ENCODE assay signal across 1 cellular context in genomic region chr16:30805056-30805369, GRCh38.
TF ChIP-seq lines count a peak whose summit lies in the region.

No MANE protein-coding gene starts in this region.

TF ChIP-seq in K562, 482 proteins besides CTCF, POLR2A, EP300 and RAD21:
- TF ChIP-seq, protein P1, sequence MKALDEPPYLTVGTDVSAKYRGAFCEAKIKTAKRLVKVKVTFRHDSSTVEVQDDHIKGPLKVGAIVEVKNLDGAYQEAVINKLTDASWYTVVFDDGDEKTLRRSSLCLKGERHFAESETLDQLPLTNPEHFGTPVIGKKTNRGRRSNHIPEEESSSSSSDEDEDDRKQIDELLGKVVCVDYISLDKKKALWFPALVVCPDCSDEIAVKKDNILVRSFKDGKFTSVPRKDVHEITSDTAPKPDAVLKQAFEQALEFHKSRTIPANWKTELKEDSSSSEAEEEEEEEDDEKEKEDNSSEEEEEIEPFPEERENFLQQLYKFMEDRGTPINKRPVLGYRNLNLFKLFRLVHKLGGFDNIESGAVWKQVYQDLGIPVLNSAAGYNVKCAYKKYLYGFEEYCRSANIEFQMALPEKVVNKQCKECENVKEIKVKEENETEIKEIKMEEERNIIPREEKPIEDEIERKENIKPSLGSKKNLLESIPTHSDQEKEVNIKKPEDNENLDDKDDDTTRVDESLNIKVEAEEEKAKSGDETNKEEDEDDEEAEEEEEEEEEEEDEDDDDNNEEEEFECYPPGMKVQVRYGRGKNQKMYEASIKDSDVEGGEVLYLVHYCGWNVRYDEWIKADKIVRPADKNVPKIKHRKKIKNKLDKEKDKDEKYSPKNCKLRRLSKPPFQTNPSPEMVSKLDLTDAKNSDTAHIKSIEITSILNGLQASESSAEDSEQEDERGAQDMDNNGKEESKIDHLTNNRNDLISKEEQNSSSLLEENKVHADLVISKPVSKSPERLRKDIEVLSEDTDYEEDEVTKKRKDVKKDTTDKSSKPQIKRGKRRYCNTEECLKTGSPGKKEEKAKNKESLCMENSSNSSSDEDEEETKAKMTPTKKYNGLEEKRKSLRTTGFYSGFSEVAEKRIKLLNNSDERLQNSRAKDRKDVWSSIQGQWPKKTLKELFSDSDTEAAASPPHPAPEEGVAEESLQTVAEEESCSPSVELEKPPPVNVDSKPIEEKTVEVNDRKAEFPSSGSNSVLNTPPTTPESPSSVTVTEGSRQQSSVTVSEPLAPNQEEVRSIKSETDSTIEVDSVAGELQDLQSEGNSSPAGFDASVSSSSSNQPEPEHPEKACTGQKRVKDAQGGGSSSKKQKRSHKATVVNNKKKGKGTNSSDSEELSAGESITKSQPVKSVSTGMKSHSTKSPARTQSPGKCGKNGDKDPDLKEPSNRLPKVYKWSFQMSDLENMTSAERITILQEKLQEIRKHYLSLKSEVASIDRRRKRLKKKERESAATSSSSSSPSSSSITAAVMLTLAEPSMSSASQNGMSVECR (CRISPR knock-in tag; IDR thresholded peaks at IDR 0.05): no peak
- TF ChIP-seq FOXJ2 (tag; IDR thresholded peaks at IDR 0.05) (no peak), EGR1 (conservative IDR thresholded peaks at IDR 0.05) (no peak), KLF10 (CRISPR knock-in tag; IDR thresholded peaks at IDR 0.05) (no peak), RBM25 (IDR thresholded peaks at IDR 0.05; ENCODE audit: low read depth, low read length, severe bottlenecking) (peak; percentile 47), ETV5 (CRISPR knock-in tag; IDR thresholded peaks at IDR 0.05; ENCODE audit: low read depth) (no peak), ZNF79 (CRISPR knock-in tag; IDR thresholded peaks at IDR 0.05; ENCODE audit: low read depth) (no peak), MTF1 (CRISPR knock-in tag; IDR thresholded peaks at IDR 0.05; ENCODE audit: borderline replicate concordance) (no peak), ZNF316 (IDR thresholded peaks at IDR 0.05) (no peak), ZNF507 (tag; conservative IDR thresholded peaks at IDR 0.05) (no peak), PHF21A (IDR thresholded peaks at IDR 0.05; ENCODE audit: borderline replicate concordance, low read depth) (no peak), ZNF24 (IDR thresholded peaks at IDR 0.05) (peak; percentile 79), SIRT6 (IDR thresholded peaks at IDR 0.05; ENCODE audit: low read depth, low read length) (no peak), STAT5B (CRISPR knock-in tag; IDR thresholded peaks at IDR 0.05) (no peak), IRF2 (CRISPR knock-in tag; IDR thresholded peaks at IDR 0.05) (no peak), E2F6 (IDR thresholded peaks at IDR 0.05; ENCODE audit: borderline replicate concordance in 1 of 2, extremely low read depth in 1 of 2, insufficient read depth in 1 of 2, insufficient read length in 1 of 2, low read depth in 1 of 2, low read length in 1 of 2, poor library complexity in 1 of 2, severe bottlenecking in 1 of 2) (peak in 1 of 2 experiments; percentile 9), ATF3 (IDR thresholded peaks at IDR 0.05) (0 out of 2 replicates have a peak, but pooled peaks have one; percentile 29), ATF3 (CRISPR knock-in tag; conservative IDR thresholded peaks at IDR 0.05) (no peak), KDM5B (IDR thresholded peaks at IDR 0.05; ENCODE audit: insufficient replicate concordance, low read depth, low read length) (no peak), KDM1A (IDR thresholded peaks at IDR 0.05) (peak in 1 of 2 experiments; percentile 73; a peak in 1 of 4 replicates), RHOXF2B (CRISPR knock-in tag; conservative IDR thresholded peaks at IDR 0.05) (no peak), HOXB6 (CRISPR knock-in tag; IDR thresholded peaks at IDR 0.05; ENCODE audit: borderline replicate concordance) (no peak), STAT5A (IDR thresholded peaks at IDR 0.05; ENCODE audit: borderline replicate concordance, low read length) (no peak), BRD9 (IDR thresholded peaks at IDR 0.05; ENCODE audit: low read depth, partially characterized antibody) (no peak), CREB3L1 (IDR thresholded peaks at IDR 0.05; ENCODE audit: borderline replicate concordance, low read depth) (no peak), KAT7 (CRISPR knock-in tag; IDR thresholded peaks at IDR 0.05; ENCODE audit: borderline replicate concordance) (no peak), ZBTB7A (IDR thresholded peaks at IDR 0.05; ENCODE audit: borderline replicate concordance, control insufficient read depth, low read depth, low read length) (no peak), HDGF (IDR thresholded peaks at IDR 0.05) (peak; percentile 93; the same call in 1 of the 2 replicates), TAF1 (IDR thresholded peaks at IDR 0.05; ENCODE audit: control insufficient read depth, extremely low read depth, insufficient read depth, low read length, severe bottlenecking) (no peak), ARNT (IDR thresholded peaks at IDR 0.05) (peak in 1 of 2 experiments; percentile 34; a peak in 1 of 4 replicates), MBD1 (CRISPR knock-in tag; IDR thresholded peaks at IDR 0.05) (0 out of 2 replicates have a peak, but pooled peaks have one; percentile 75), ZBTB33 (CRISPR knock-in tag; IDR thresholded peaks at IDR 0.05) (peak; percentile 100), C11orf30 (IDR thresholded peaks at IDR 0.05; ENCODE audit: low read depth) (no peak), SRSF7 (optimal IDR thresholded peaks at IDR 0.05; ENCODE audit: low read depth, low read length) (no peak), BRCA1 (IDR thresholded peaks at IDR 0.05) (no peak), BRCA1 (CRISPR knock-in tag; IDR thresholded peaks at IDR 0.05) (no peak), ZNF282 (CRISPR knock-in tag; IDR thresholded peaks at IDR 0.05) (0 out of 2 replicates have a peak, but pooled peaks have one; percentile 56), ZNF764 (CRISPR knock-in tag; IDR thresholded peaks at IDR 0.05; ENCODE audit: low read depth) (no peak)
- TF ChIP-seq, protein P2, sequence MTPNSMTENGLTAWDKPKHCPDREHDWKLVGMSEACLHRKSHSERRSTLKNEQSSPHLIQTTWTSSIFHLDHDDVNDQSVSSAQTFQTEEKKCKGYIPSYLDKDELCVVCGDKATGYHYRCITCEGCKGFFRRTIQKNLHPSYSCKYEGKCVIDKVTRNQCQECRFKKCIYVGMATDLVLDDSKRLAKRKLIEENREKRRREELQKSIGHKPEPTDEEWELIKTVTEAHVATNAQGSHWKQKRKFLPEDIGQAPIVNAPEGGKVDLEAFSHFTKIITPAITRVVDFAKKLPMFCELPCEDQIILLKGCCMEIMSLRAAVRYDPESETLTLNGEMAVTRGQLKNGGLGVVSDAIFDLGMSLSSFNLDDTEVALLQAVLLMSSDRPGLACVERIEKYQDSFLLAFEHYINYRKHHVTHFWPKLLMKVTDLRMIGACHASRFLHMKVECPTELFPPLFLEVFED (CRISPR knock-in tag; conservative IDR thresholded peaks at IDR 0.05): no peak
- TF ChIP-seq, protein P3, sequence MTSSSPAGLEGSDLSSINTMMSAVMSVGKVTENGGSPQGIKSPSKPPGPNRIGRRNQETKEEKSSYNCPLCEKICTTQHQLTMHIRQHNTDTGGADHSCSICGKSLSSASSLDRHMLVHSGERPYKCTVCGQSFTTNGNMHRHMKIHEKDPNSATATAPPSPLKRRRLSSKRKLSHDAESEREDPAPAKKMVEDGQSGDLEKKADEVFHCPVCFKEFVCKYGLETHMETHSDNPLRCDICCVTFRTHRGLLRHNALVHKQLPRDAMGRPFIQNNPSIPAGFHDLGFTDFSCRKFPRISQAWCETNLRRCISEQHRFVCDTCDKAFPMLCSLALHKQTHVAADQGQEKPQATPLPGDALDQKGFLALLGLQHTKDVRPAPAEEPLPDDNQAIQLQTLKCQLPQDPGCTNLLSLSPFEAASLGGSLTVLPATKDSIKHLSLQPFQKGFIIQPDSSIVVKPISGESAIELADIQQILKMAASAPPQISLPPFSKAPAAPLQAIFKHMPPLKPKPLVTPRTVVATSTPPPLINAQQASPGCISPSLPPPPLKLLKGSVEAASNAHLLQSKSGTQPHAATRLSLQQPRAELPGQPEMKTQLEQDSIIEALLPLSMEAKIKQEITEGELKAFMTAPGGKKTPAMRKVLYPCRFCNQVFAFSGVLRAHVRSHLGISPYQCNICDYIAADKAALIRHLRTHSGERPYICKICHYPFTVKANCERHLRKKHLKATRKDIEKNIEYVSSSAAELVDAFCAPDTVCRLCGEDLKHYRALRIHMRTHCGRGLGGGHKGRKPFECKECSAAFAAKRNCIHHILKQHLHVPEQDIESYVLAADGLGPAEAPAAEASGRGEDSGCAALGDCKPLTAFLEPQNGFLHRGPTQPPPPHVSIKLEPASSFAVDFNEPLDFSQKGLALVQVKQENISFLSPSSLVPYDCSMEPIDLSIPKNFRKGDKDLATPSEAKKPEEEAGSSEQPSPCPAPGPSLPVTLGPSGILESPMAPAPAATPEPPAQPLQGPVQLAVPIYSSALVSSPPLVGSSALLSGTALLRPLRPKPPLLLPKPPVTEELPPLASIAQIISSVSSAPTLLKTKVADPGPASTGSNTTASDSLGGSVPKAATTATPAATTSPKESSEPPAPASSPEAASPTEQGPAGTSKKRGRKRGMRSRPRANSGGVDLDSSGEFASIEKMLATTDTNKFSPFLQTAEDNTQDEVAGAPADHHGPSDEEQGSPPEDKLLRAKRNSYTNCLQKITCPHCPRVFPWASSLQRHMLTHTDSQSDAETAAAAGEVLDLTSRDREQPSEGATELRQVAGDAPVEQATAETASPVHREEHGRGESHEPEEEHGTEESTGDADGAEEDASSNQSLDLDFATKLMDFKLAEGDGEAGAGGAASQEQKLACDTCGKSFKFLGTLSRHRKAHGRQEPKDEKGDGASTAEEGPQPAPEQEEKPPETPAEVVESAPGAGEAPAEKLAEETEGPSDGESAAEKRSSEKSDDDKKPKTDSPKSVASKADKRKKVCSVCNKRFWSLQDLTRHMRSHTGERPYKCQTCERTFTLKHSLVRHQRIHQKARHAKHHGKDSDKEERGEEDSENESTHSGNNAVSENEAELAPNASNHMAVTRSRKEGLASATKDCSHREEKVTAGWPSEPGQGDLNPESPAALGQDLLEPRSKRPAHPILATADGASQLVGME (CRISPR knock-in tag; IDR thresholded peaks at IDR 0.05): no peak
- TF ChIP-seq, protein P4, sequence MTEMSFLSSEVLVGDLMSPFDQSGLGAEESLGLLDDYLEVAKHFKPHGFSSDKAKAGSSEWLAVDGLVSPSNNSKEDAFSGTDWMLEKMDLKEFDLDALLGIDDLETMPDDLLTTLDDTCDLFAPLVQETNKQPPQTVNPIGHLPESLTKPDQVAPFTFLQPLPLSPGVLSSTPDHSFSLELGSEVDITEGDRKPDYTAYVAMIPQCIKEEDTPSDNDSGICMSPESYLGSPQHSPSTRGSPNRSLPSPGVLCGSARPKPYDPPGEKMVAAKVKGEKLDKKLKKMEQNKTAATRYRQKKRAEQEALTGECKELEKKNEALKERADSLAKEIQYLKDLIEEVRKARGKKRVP (CRISPR knock-in tag; IDR thresholded peaks at IDR 0.05): no peak
- TF ChIP-seq, protein P5, sequence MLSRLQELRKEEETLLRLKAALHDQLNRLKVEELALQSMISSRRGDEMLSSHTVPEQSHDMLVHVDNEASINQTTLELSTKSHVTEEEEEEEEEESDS (CRISPR knock-in tag; IDR thresholded peaks at IDR 0.05): no peak
- TF ChIP-seq, protein P6, sequence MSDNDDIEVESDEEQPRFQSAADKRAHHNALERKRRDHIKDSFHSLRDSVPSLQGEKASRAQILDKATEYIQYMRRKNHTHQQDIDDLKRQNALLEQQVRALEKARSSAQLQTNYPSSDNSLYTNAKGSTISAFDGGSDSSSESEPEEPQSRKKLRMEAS (CRISPR knock-in tag; IDR thresholded peaks at IDR 0.05): peak; percentile 35; the same call in 1 of the 2 replicates
